14 cellular contexts compared by ENCODE assay signal in genomic region chr10:11112718-11113117, GRCh38.
"Had no signal": no experiment of that assay in that cellular context is flagged by ENCODE, and none has a peak within 500 bp of the region (broad histone marks: within the 10 kb centered on the region; RNA-seq: fewer than 3 reads in every experiment).

No MANE protein-coding gene starts in this region.

- H3K36me3 Mint-ChIP-seq: memory B cell; naive thymus-derived CD8-positive, alpha-beta T cell had no signal

- H3K9me3 ChIP-seq: neutrophil, transverse colon had no signal

- H3K79me2 ChIP-seq: parathyroid adenoma had no signal

- H3K9ac ChIP-seq: parathyroid adenoma had no signal

- H3K27me3 ChIP-seq: brain microvascular endothelial cell, neutrophil, transverse colon had no signal

- H3K27ac Mint-ChIP-seq: activated CD4-positive, alpha-beta T cell treated with anti-CD3 and anti-CD28 coated beads, Interleukin-2, amount 10 ng/mL, durations not matched to agents 7 days and 5 days; dendritic cell treated with granulocyte-macrophage colony-stimulating factor and Interleukin-4, amounts not matched to agents 40 ng/mL and 50 ng/mL, for 4 days had no signal

- H2AFZ ChIP-seq: parathyroid adenoma had no signal

- H3K27ac ChIP-seq: brain microvascular endothelial cell, neutrophil, parathyroid adenoma, transverse colon had no signal

- H3K4me3 Mint-ChIP-seq: activated CD4-positive, alpha-beta T cell treated with anti-CD3 and anti-CD28 coated beads, Interleukin-2, amount 10 ng/mL, durations not matched to agents 7 days and 5 days; dendritic cell treated with granulocyte-macrophage colony-stimulating factor and Interleukin-4, amounts not matched to agents 40 ng/mL and 50 ng/mL, for 4 days; memory B cell had no signal

- H3K9me3 Mint-ChIP-seq: memory B cell; naive thymus-derived CD8-positive, alpha-beta T cell had no signal

- H3K4me1 ChIP-seq: parathyroid adenoma had no signal

- H3K4me3 ChIP-seq: left ventricle myocardium inferior, transverse colon had no signal

- H3K36me3 ChIP-seq: brain microvascular endothelial cell, left ventricle myocardium inferior, neutrophil, transverse colon had no signal

- DNase-seq: activated CD8-positive, alpha-beta memory T cell treated with anti-CD3 and anti-CD28 coated beads, Interleukin-2, amount 50 U/mL, for 48 hours; anterior cingulate cortex; brain microvascular endothelial cell; cerebellar nuclear complex; hippocampal formation; left ventricle myocardium inferior; stimulated activated naive B cell treated with anti-CD40 and anti-IgM and Interleukin-4, amounts not matched to agents 10 μg/mL and 1 μg/mL and 100 μg/mL, for 72 hours; transverse colon had no signal
